In genomic region chr1:2555634-2556276, GRCh38 we compare ENCODE assay signal across 8 cellular contexts. TPM values are rescaled to one million over a fixed set of nuclear protein-coding genes. Genes with fewer than 3 reads are reported as not detected.
DNase-seq lines count a peak whose midpoint lies in the region; ATAC-seq and TF ChIP-seq lines count a peak whose summit lies in the region.

No MANE protein-coding gene starts in this region.

- H3K4me1 ChIP-seq in right atrium auricular region, result peaks cover 0 to 34% of the 10 kb centered on the region in 2 donors

- peak overlapping the region; percentile 96 to 97 for H3K27ac Mint-ChIP-seq in activated naive CD4-positive, alpha-beta T cell treated with anti-CD3 and anti-CD28 coated beads, Interleukin-2, amount 50 U/mL, for 72 hours

- H3K4me3 ChIP-seq in GM12864 (ENCODE audit: low read depth, low read length) (peak overlapping the region; percentile 89), right atrium auricular region (peak overlapping the region; percentile 57 to 60)

- no peaks in the 10 kb centered on the region for H3K9me3 ChIP-seq in right atrium auricular region

- peak; percentile 31 for ATAC-seq in HG02870 (IDR thresholded peaks at IDR 0.05; ENCODE audit: unreplicated experiment)
- peak; percentile 75 for ATAC-seq in activated naive CD4-positive, alpha-beta T cell treated with anti-CD3 and anti-CD28 coated beads, Interleukin-2, amount 50 U/mL, for 72 hours

- POLR2A ChIA-PET in RWPE1 (lab: Yijun Ruan, JAX; ENCODE audit: low non-redundant PET), result interaction anchor here (0.7 kb wide), 1 partner anchor 30 kb away, joined by 4 read pairs; no protein-coding TSS in a partner anchor

- H3K27ac ChIP-seq in RWPE1, result peak overlapping the region; percentile 85
- peak overlapping the region; percentile 83 for H3K27ac ChIP-seq in right atrium auricular region

- H3K36me3 Mint-ChIP-seq in activated naive CD4-positive, alpha-beta T cell treated with anti-CD3 and anti-CD28 coated beads, Interleukin-2, amount 50 U/mL, for 72 hours, result peaks cover 7 to 12% of the 10 kb centered on the region in 2 donors

- no peaks in the 10 kb centered on the region for H3K27me3 ChIP-seq in right atrium auricular region

- TF ChIP-seq CTCF in GM12864 (IDR thresholded peaks at IDR 0.05; ENCODE audit: low read depth, low read length, missing control alignments) (no peak), RWPE1 (conservative IDR thresholded peaks at IDR 0.05; ENCODE audit: low read depth) (no peak), right atrium auricular region (IDR thresholded peaks at IDR 0.05) (no peak)

- H3K9me3 Mint-ChIP-seq in activated naive CD4-positive, alpha-beta T cell treated with anti-CD3 and anti-CD28 coated beads, Interleukin-2, amount 50 U/mL, for 72 hours, result no peaks in the 10 kb centered on the region

- no peaks in the 10 kb centered on the region for H3K36me3 ChIP-seq in right atrium auricular region

- CTCF ChIA-PET in RWPE1 (lab: Yijun Ruan, JAX), result interaction anchor here (0.6 to 1.7 kb wide), 6 partner anchors 19 to 245 kb away, joined by 3 to 5 read pairs (median 3); partner anchors contain the start of gene TTC34

- DNase-seq in GM12864 (ENCODE audit: low read depth) (peak; percentile 55), RWPE1 (ENCODE audit: low spot score) (no peak), right atrium auricular region (ENCODE audit: low spot score) (peak; percentile 92), SHP77 treated with DMSO at 0.1 percent for 48 hours (lab: John Stamatoyannopoulos, UW) (no peak), NCI-H1694 treated with DMSO at 0.1 percent for 48 hours (lab: John Stamatoyannopoulos, UW) (no peak)
- DNase-seq in activated naive CD4-positive, alpha-beta T cell treated with anti-CD3 and anti-CD28 coated beads, Interleukin-2, amount 50 U/mL, for 72 hours (ENCODE audit: low spot score in 2 of 2), result peak; percentile 70 to 91
- peak; percentile 50 to 51 for DNase-seq in stimulated activated CD4-positive, alpha-beta T cell treated with anti-CD3 and anti-CD28 coated beads, Interleukin-1b, Interleukin-23, amount 100 ng/mL, for 4 hours (ENCODE audit: low read depth in 2 of 2)

RNA-seq across cellular contexts. Expression of gene TNFRSF14, which starts 0.4 kb away (rescaled TPM):
- total RNA-seq in activated naive CD4-positive, alpha-beta T cell treated with anti-CD3 and anti-CD28 coated beads, Interleukin-2, amount 50 U/mL, for 72 hours, result 100 to 1,000 TPM; 124 to 183 TPM
- total RNA-seq in right atrium auricular region, result 10 to 100 TPM in 1 of 2 donors, 1 to 10 TPM in 1; 9.2 to 14.5 TPM

RNA-seq across cellular contexts. Expression of gene HES5, which starts 25.7 kb away (rescaled TPM):
- total RNA-seq in activated naive CD4-positive, alpha-beta T cell treated with anti-CD3 and anti-CD28 coated beads, Interleukin-2, amount 50 U/mL, for 72 hours, result under 1 TPM in 1 of 2 donors, not detected in 1; 0.19 TPM
- not detected for total RNA-seq in right atrium auricular region

RNA-seq across cellular contexts. Expression of gene PANK4, which starts 29.4 kb away (rescaled TPM):
- total RNA-seq in activated naive CD4-positive, alpha-beta T cell treated with anti-CD3 and anti-CD28 coated beads, Interleukin-2, amount 50 U/mL, for 72 hours, result 10 to 100 TPM; 45.7 to 79.7 TPM
- total RNA-seq in right atrium auricular region, result 10 to 100 TPM; 27.0 to 41.5 TPM

RNA-seq across cellular contexts. Expression of gene PRXL2B, which starts 30.8 kb away (rescaled TPM):
- 10 to 100 TPM; 34.7 to 38.8 TPM for total RNA-seq in activated naive CD4-positive, alpha-beta T cell treated with anti-CD3 and anti-CD28 coated beads, Interleukin-2, amount 50 U/mL, for 72 hours
- total RNA-seq in right atrium auricular region, result 1 to 10 TPM; 6.4 to 6.8 TPM

Comparison
In these comparisons a context has a peak if more than half of its experiments do, and no peak if none do; other contexts are left out.
1. DNase-seq: peak in GM12864 (single experiment), activated naive CD4-positive, alpha-beta T cell treated with anti-CD3 and anti-CD28 coated beads, Interleukin-2, amount 50 U/mL, for 72 hours (2 of 2), right atrium auricular region (single experiment) and stimulated activated CD4-positive, alpha-beta T cell treated with anti-CD3 and anti-CD28 coated beads, Interleukin-1b, Interleukin-23, amount 100 ng/mL, for 4 hours (2 of 2); none in RWPE1 (single experiment), SHP77 treated with DMSO at 0.1 percent for 48 hours (single experiment) and NCI-H1694 treated with DMSO at 0.1 percent for 48 hours (single experiment).
2. RNA of gene TNFRSF14, which starts 0.4 kb away (total RNA-seq): 124 to 183 TPM in activated naive CD4-positive, alpha-beta T cell treated with anti-CD3 and anti-CD28 coated beads, Interleukin-2, amount 50 U/mL, for 72 hours; 9.2 to 14.5 TPM in right atrium auricular region; every median in the first group is over 4 times any median in the second.